In the genomic region with DNA sequence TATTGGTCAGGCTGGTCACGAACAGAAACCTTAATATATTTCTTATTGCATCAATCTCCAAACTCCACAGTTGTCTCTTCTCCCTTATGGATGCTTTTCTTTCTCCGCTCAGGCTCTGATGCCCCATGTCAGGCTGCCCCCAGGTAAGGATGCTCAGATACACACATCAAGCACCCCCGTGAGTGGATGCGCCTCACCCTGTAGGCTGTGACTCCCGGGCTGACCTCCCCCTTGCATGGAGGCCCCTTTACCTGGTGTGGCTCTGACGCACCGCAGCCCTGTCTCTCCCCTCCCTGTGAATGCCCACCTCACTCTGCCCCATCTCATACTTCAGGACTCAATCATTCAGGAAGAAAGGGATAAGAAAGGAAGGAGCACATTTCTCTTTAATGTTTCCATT, we compare ENCODE assay signal across 34 cellular contexts.
"Had no signal": no experiment of that assay in that cellular context is flagged by ENCODE, and none has a peak within 500 bp of the region (broad histone marks: within the 10 kb centered on the region; RNA-seq: fewer than 3 reads in every experiment).

No MANE protein-coding gene starts in this region.

- DNase-seq: activated B cell treated with CpG ODN at 0.5 μM for 24 hours; activated CD4-positive, alpha-beta memory T cell treated with anti-CD3 and anti-CD28 coated beads for 36 hours; activated CD4-positive, alpha-beta T cell treated with anti-CD3 and anti-CD28 coated beads for 4 hours; activated CD4-positive, alpha-beta T cell treated with anti-CD3 and anti-CD28 coated beads, Interleukin-2, amount 10 ng/mL, durations not matched to agents 24 days and 14 days; activated CD4-positive, alpha-beta T cell treated with anti-CD3 and anti-CD28 coated beads, Interleukin-2, amount 50 U/mL, for 1 hour; activated CD4-positive, alpha-beta T cell treated with anti-CD3 and anti-CD28 coated beads, Interleukin-2, amount 50 U/mL, for 4 hours; activated CD4-positive, CD25-positive, alpha-beta regulatory T cell treated with anti-CD3 and anti-CD28 coated beads, Interleukin-2, amount 50 U/mL, for 72 hours; activated CD8-positive, alpha-beta memory T cell treated with anti-CD3 and anti-CD28 coated beads, Interleukin-2, amount 50 U/mL, for 4 hours; activated CD8-positive, alpha-beta T cell treated with anti-CD3 and anti-CD28 coated beads for 36 hours; activated effector memory CD4-positive, alpha-beta T cell treated with Interleukin-2 at 50 U/mL for 16 hours; activated gamma-delta T cell; activated naive CD4-positive, alpha-beta T cell treated with anti-CD3 and anti-CD28 coated beads, Interleukin-2, amount 10 ng/mL, durations not matched to agents 7 days and 5 days; activated naive CD4-positive, alpha-beta T cell treated with Interleukin-2 at 50 U/mL for 16 hours; activated naive CD8-positive, alpha-beta T cell treated with anti-CD3 and anti-CD28 coated beads, Interleukin-2, amount 10 ng/mL, durations not matched to agents 7 days and 5 days; activated naive CD8-positive, alpha-beta T cell treated with anti-CD3 and anti-CD28 coated beads, Interleukin-2, amount 50 U/mL, for 24 hours; activated T-cell treated with anti-CD3 and anti-CD28 coated beads for 4 hours; activated T-cell treated with anti-CD3 and anti-CD28 coated beads, Interleukin-2, amount 50 U/mL, for 1 hour; activated T-cell treated with anti-CD3 and anti-CD28 coated beads, Interleukin-2, amount 50 U/mL, for 4 hours; activated T-cell treated with anti-CD3 and anti-CD28 coated beads, Interleukin-2, amount 50 U/mL, for 72 hours; aorta; body of pancreas; brain microvascular endothelial cell; central memory CD4-positive, alpha-beta T cell; T-cell; T-helper 2 cell; T-helper 9 cell had no signal

- FAIRE-seq: astrocyte, TTC549 had no signal

- H3K36me3 ChIP-seq: brain microvascular endothelial cell, breast epithelium had no signal

- H3K27me3 Mint-ChIP-seq: activated naive CD4-positive, alpha-beta T cell treated with anti-CD3 and anti-CD28 coated beads, Interleukin-2, amount 50 U/mL, for 24 hours; activated naive CD8-positive, alpha-beta T cell; T-cell had no signal

- H3K4me3 Mint-ChIP-seq: activated B cell treated with CpG ODN at 0.5 μM for 24 hours; activated CD4-positive, alpha-beta memory T cell treated with anti-CD3 and anti-CD28 coated beads for 36 hours; activated CD4-positive, alpha-beta T cell treated with anti-CD3 and anti-CD28 coated beads, Interleukin-2, amount 10 ng/mL, durations not matched to agents 24 days and 14 days; activated CD8-positive, alpha-beta T cell treated with anti-CD3 and anti-CD28 coated beads for 36 hours; activated naive CD4-positive, alpha-beta T cell treated with anti-CD3 and anti-CD28 coated beads, Interleukin-2, amount 10 ng/mL, durations not matched to agents 7 days and 5 days; activated naive CD4-positive, alpha-beta T cell treated with anti-CD3 and anti-CD28 coated beads, Interleukin-2, amount 50 U/mL, for 24 hours; activated naive CD8-positive, alpha-beta T cell; activated naive CD8-positive, alpha-beta T cell treated with anti-CD3 and anti-CD28 coated beads, Interleukin-2, amount 10 ng/mL, durations not matched to agents 7 days and 5 days; activated naive CD8-positive, alpha-beta T cell treated with anti-CD3 and anti-CD28 coated beads, Interleukin-2, amount 50 U/mL, for 24 hours; activated T-cell treated with anti-CD3 and anti-CD28 coated beads, Interleukin-2, amount 50 U/mL, for 4 hours; activated T-cell treated with anti-CD3 and anti-CD28 coated beads, Interleukin-2, amount 50 U/mL, for 72 hours; T-cell; T-helper 2 cell treated with Interferon-gamma antibody and Interleukin-4, amounts not matched to agents 5 μg/mL and 100 μg/mL, for 36 hours had no signal

- ATAC-seq: activated CD8-positive, alpha-beta T cell treated with anti-CD3 and anti-CD28 coated beads for 36 hours; activated T-cell treated with anti-CD3 and anti-CD28 coated beads, Interleukin-2, amount 50 U/mL, for 4 hours; activated T-cell treated with anti-CD3 and anti-CD28 coated beads, Interleukin-2, amount 50 U/mL, for 72 hours; body of pancreas; T-cell had no signal

- H3K4me1 Mint-ChIP-seq: activated B cell treated with CpG ODN at 0.5 μM for 24 hours had no signal

- H3K27ac Mint-ChIP-seq: activated B cell treated with CpG ODN at 0.5 μM for 24 hours; activated CD4-positive, alpha-beta memory T cell treated with anti-CD3 and anti-CD28 coated beads for 36 hours; activated CD4-positive, alpha-beta T cell treated with anti-CD3 and anti-CD28 coated beads, Interleukin-2, amount 10 ng/mL, durations not matched to agents 24 days and 14 days; activated CD8-positive, alpha-beta T cell treated with anti-CD3 and anti-CD28 coated beads for 36 hours; activated naive CD4-positive, alpha-beta T cell treated with anti-CD3 and anti-CD28 coated beads, Interleukin-2, amount 10 ng/mL, durations not matched to agents 7 days and 5 days; activated naive CD4-positive, alpha-beta T cell treated with anti-CD3 and anti-CD28 coated beads, Interleukin-2, amount 50 U/mL, for 24 hours; activated naive CD8-positive, alpha-beta T cell; activated naive CD8-positive, alpha-beta T cell treated with anti-CD3 and anti-CD28 coated beads, Interleukin-2, amount 10 ng/mL, durations not matched to agents 7 days and 5 days; activated naive CD8-positive, alpha-beta T cell treated with anti-CD3 and anti-CD28 coated beads, Interleukin-2, amount 50 U/mL, for 24 hours; activated T-cell treated with anti-CD3 and anti-CD28 coated beads, Interleukin-2, amount 50 U/mL, for 72 hours; activated T-helper 2 cell treated with anti-CD3 and anti-CD28 coated beads, Interferon-gamma antibody, Interleukin-2, Interleukin-4, amounts not matched to agents 10 μg/mL and 5 μg/mL and 100 μg/mL, durations not matched to agents 14 hours and 24 hours and 36 hours; T-cell; T-helper 2 cell treated with Interferon-gamma antibody and Interleukin-4, amounts not matched to agents 5 μg/mL and 100 μg/mL, for 36 hours had no signal

- H3K27me3 ChIP-seq: body of pancreas, brain microvascular endothelial cell, breast epithelium had no signal

- H3K4me3 ChIP-seq: body of pancreas, breast epithelium had no signal

- H3K27ac ChIP-seq: body of pancreas, brain microvascular endothelial cell, breast epithelium, VCaP had no signal

- H3K4me1 ChIP-seq: breast epithelium had no signal

- H3K36me3 Mint-ChIP-seq: activated CD4-positive, alpha-beta memory T cell treated with anti-CD3 and anti-CD28 coated beads for 36 hours; activated naive CD4-positive, alpha-beta T cell treated with anti-CD3 and anti-CD28 coated beads, Interleukin-2, amount 50 U/mL, for 24 hours; activated naive CD8-positive, alpha-beta T cell; activated naive CD8-positive, alpha-beta T cell treated with anti-CD3 and anti-CD28 coated beads, Interleukin-2, amount 10 ng/mL, durations not matched to agents 7 days and 5 days; T-cell had no signal

- H3K9me3 ChIP-seq: body of pancreas, breast epithelium had no signal
